Comparison of ENCODE assay signal across 1 cellular context in genomic region chr12:132523576-132524331, GRCh38.
TF ChIP-seq lines count a peak whose summit lies in the region.

No MANE protein-coding gene starts in this region.

TF ChIP-seq in GM12878, 131 proteins besides CTCF, POLR2A, EP300 and RAD21 (continued from another document):
- TF ChIP-seq USF1 (IDR thresholded peaks at IDR 0.05; ENCODE audit: borderline replicate concordance, extremely low read length, insufficient read depth, low read depth, low read length) (no peak), JUNB (IDR thresholded peaks at IDR 0.05) (no peak), ZBED1 (IDR thresholded peaks at IDR 0.05; ENCODE audit: borderline replicate concordance) (no peak), SMC3 (IDR thresholded peaks at IDR 0.05; ENCODE audit: borderline replicate concordance, low read length) (peak; percentile 89), NFXL1 (IDR thresholded peaks at IDR 0.05; ENCODE audit: borderline replicate concordance) (no peak), ZNF622 (IDR thresholded peaks at IDR 0.05) (no peak), RELB (IDR thresholded peaks at IDR 0.05; ENCODE audit: low read depth) (no peak), USF2 (IDR thresholded peaks at IDR 0.05; ENCODE audit: borderline replicate concordance, low read depth, low read length) (no peak), BMI1 (IDR thresholded peaks at IDR 0.05; ENCODE audit: borderline replicate concordance) (no peak), ZNF687 (IDR thresholded peaks at IDR 0.05) (no peak), HSF1 (IDR thresholded peaks at IDR 0.05; ENCODE audit: low read depth, low read length) (no peak), EZH2 (IDR thresholded peaks at IDR 0.05; ENCODE audit: borderline replicate concordance, control insufficient read depth, low read depth, low read length) (no peak), ZSCAN29 (IDR thresholded peaks at IDR 0.05) (no peak), RB1 (IDR thresholded peaks at IDR 0.05; ENCODE audit: borderline replicate concordance) (peak; percentile 18; the same call in 1 of the 2 replicates), EED (IDR thresholded peaks at IDR 0.05; ENCODE audit: low read depth) (no peak)
